9 cellular contexts compared by ENCODE assay signal in the genomic region with DNA sequence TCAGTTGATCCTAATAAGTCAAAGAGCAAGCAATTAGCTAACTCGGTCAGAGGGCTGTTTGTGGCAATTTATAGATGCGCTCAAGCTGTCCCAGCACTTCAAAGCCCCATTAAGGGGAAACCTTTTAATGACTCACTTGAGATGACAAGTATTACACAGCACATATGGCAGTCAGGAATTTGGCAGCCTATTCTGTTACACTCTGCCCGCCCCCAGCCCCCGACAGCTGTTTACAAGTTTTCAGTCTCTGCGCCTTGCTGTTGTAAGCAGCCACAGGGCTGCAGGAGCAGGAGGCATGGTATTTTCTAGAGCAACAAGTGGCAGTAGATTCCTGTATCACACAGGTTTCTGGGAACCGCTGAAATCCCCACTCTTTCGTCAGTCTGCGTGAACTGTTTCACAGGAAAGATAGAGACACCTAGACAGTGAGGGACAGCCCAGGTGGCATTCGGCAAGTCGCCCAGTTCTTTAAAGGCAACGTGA.
A peak's percentile ranks its signal among the peaks of the same experiment; 100 is the strongest.
DNase-seq lines count a peak whose midpoint lies in the region; ATAC-seq, FAIRE-seq and TF ChIP-seq lines count a peak whose summit lies in the region.
"Had no signal": no experiment of that assay in that cellular context is flagged by ENCODE, and none has a peak within 500 bp of the region (broad histone marks: within the 10 kb centered on the region; RNA-seq: fewer than 3 reads in every experiment).

No MANE protein-coding gene starts in this region.

- no peaks in the 10 kb centered on the region for H3K9me1 ChIP-seq in K562 (ENCODE audit: control insufficient read depth, insufficient read depth, low read length)

- H3K4me3 ChIP-seq in K562 (no peak overlapping the region), mammary epithelial cell (replicated peaks in 1 of 3; ENCODE audit: insufficient read depth in 1 of 3, low read depth in 2 of 3, low read length in 3 of 3) (no peak overlapping the region)

- CTCF ChIA-PET in K562 (lab: Yijun Ruan, JAX; ENCODE audit: low intra/inter-chr PET ratio) (no interaction called here), mammary epithelial cell (lab: Charles Lee; ENCODE audit: low non-redundant PET) (no interaction called here)

- no peak overlapping the region for H3K9ac ChIP-seq in K562 (ENCODE audit: insufficient read depth in 1 of 2, low read depth in 2 of 2, low read length in 2 of 2)
- no peak overlapping the region for H3K9ac ChIP-seq in mammary epithelial cell (ENCODE audit: insufficient read depth, low read length)

- H3K36me3 Mint-ChIP-seq in mesothelial cell of epicardium (no peaks in the 10 kb centered on the region), progenitor cell of endocrine pancreas (ENCODE audit: insufficient read depth) (no peaks in the 10 kb centered on the region)
- H3K36me3 Mint-ChIP-seq in activated T-helper 17 cell treated with anti-CD3 and anti-CD28 coated beads, Interleukin-2, amount 50 U/mL, for 72 hours (ENCODE audit: low read depth) = no peaks in the 10 kb centered on the region

- dilution Hi-C loops in mammary epithelial cell (cut with HindIII; ENCODE audit: low sequenced_read_pairs) = no loop called here

- in situ Hi-C loops in K562 (cut with MboI) = no loop called here
- in situ Hi-C loops in mammary epithelial cell (cut with MboI; ENCODE audit: low sequenced_read_pairs in 2 of 2) = no loop called here

- no peaks in the 10 kb centered on the region; the same call in none of the 2 replicates for H4K20me1 ChIP-seq in K562 (replicated peaks; ENCODE audit: control insufficient read depth, insufficient read depth, low read length)
- no peaks in the 10 kb centered on the region for H4K20me1 ChIP-seq in mammary epithelial cell (ENCODE audit: insufficient read depth, low read length)

- H3K4me1 Mint-ChIP-seq in mesothelial cell of epicardium (peaks cover 61% of the 10 kb centered on the region), progenitor cell of endocrine pancreas (ENCODE audit: low read depth) (peaks cover 37% of the 10 kb centered on the region)
- no peaks in the 10 kb centered on the region for H3K4me1 Mint-ChIP-seq in activated T-helper 17 cell treated with anti-CD3 and anti-CD28 coated beads, Interleukin-2, amount 50 U/mL, for 72 hours

- no peaks in the 10 kb centered on the region for H3K9me3 Mint-ChIP-seq in mesothelial cell of epicardium
- no peaks in the 10 kb centered on the region for H3K9me3 Mint-ChIP-seq in activated T-helper 17 cell treated with anti-CD3 and anti-CD28 coated beads, Interleukin-2, amount 50 U/mL, for 72 hours
- H3K9me3 Mint-ChIP-seq in progenitor cell of endocrine pancreas (ENCODE audit: low read depth) = no peaks in the 10 kb centered on the region

- H3K4me2 ChIP-seq in K562 (ENCODE audit: insufficient read depth, low read length) = no peak overlapping the region
- no peak overlapping the region for H3K4me2 ChIP-seq in mammary epithelial cell (ENCODE audit: insufficient read depth, low read depth, low read length)

- POLR2A ChIA-PET in K562 (lab: Yijun Ruan, JAX) = interaction anchor here (1.0 to 1.2 kb wide), 2 partner anchors 10 to 19 kb away, joined by 3 to 5 read pairs; no protein-coding TSS in a partner anchor

- FAIRE-seq in K562 (lab: Jason Lieb, UNC) = no peak

- BruUV-seq in K562 (replicated peaks; lab: Mats Ljungman, UMichigan) (no TSS peak), mammary epithelial cell (replicated peaks; lab: Mats Ljungman, UMichigan) (no TSS peak)

- peaks cover 18 to 29% of the 10 kb centered on the region in 2 experiments for H3K27me3 ChIP-seq in K562 (ENCODE audit: control insufficient read depth in 2 of 2, insufficient read depth in 2 of 2, low read length in 2 of 2)
- H3K27me3 ChIP-seq in mammary epithelial cell (ENCODE audit: insufficient read depth, low read length) = no peaks in the 10 kb centered on the region

- intact Hi-C loops in K562 (cut with micrococcal nuclease) (no loop called here), mammary epithelial cell (cut with micrococcal nuclease) (no loop called here)

- H3K4me3 Mint-ChIP-seq in mesothelial cell of epicardium (no peak overlapping the region), progenitor cell of endocrine pancreas (ENCODE audit: low read depth) (no peak overlapping the region)
- H3K4me3 Mint-ChIP-seq in activated T-helper 17 cell treated with anti-CD3 and anti-CD28 coated beads, Interleukin-2, amount 50 U/mL, for 72 hours = no peak overlapping the region

- H3K27ac ChIP-seq in K562 (ENCODE audit: extremely low read depth, low read depth, low read length) (no peak overlapping the region), mammary epithelial cell (ENCODE audit: insufficient read depth, low read depth, low read length) (no peak overlapping the region)

- H3K27me3 Mint-ChIP-seq in mesothelial cell of epicardium (ENCODE audit: low read depth) (peaks cover 8% of the 10 kb centered on the region), progenitor cell of endocrine pancreas (peaks cover 39% of the 10 kb centered on the region)
- no peaks in the 10 kb centered on the region for H3K27me3 Mint-ChIP-seq in activated T-helper 17 cell treated with anti-CD3 and anti-CD28 coated beads, Interleukin-2, amount 50 U/mL, for 72 hours

- H2AFZ ChIP-seq in K562 (ENCODE audit: low read depth, low read length) (no peak overlapping the region), mammary epithelial cell (ENCODE audit: low read depth, low read length) (no peak overlapping the region)

- TF ChIP-seq CTCF in K562 (IDR thresholded peaks at IDR 0.05 in 2 of 3, conservative IDR thresholded peaks at IDR 0.05 in 1 of 3; ENCODE audit: insufficient read depth in 2 of 3, low read depth in 1 of 3, low read length in 3 of 3) (no peak), mesothelial cell of epicardium (IDR thresholded peaks at IDR 0.05; ENCODE audit: unreplicated experiment) (no peak), progenitor cell of endocrine pancreas (IDR thresholded peaks at IDR 0.05; ENCODE audit: unreplicated experiment) (no peak), mammary epithelial cell (conservative IDR thresholded peaks at IDR 0.05 in 1 of 2, IDR thresholded peaks at IDR 0.05 in 1 of 2; ENCODE audit: extremely low read depth in 1 of 2, insufficient read depth in 1 of 2, low read depth in 1 of 2, low read length in 2 of 2) (no peak)

- no peak for TF ChIP-seq EP300 in K562 (IDR thresholded peaks at IDR 0.05; ENCODE audit: low read length)

- no peak; the same call in 2 of the 3 replicates for ATAC-seq in K562
- ATAC-seq in activated T-helper 17 cell treated with anti-CD3 and anti-CD28 coated beads, Interleukin-2, amount 50 U/mL, for 72 hours (replicated peaks) = no peak

- 7% methylated on average over 11 of the region's 11 CpGs for WGBS in K562 (ENCODE audit: insufficient coverage, low coverage, missing lambda C conversion rate)
- 91% methylated on average over 11 of the region's 11 CpGs for WGBS in mammary epithelial cell (ENCODE audit: low coverage, missing lambda C conversion rate)

- H3K27ac Mint-ChIP-seq in mesothelial cell of epicardium = peak overlapping the region; percentile 61
- H3K27ac Mint-ChIP-seq in activated T-helper 17 cell treated with anti-CD3 and anti-CD28 coated beads, Interleukin-2, amount 50 U/mL, for 72 hours = no peak overlapping the region
- no peak overlapping the region for H3K27ac Mint-ChIP-seq in progenitor cell of endocrine pancreas

- TF ChIP-seq POLR2A in K562 (conservative IDR thresholded peaks at IDR 0.05) = no peak

- H3K36me3 ChIP-seq in K562 (ENCODE audit: control insufficient read depth, insufficient read depth, low read length) (no peaks in the 10 kb centered on the region), mammary epithelial cell (ENCODE audit: insufficient read depth, low read length) (no peaks in the 10 kb centered on the region)

- DNase-seq in DMS 273 (lab: John Stamatoyannopoulos, UW; ENCODE audit: unreplicated experiment) (peak; percentile 97), NCI-H1105 treated with DMSO at 0.1 percent for 48 hours (lab: John Stamatoyannopoulos, UW) (peak; percentile 98), K562 (ENCODE audit: extremely low read depth in 1 of 4, low spot score in 3 of 4) (no peak), mesothelial cell of epicardium (ENCODE audit: low spot score in 2 of 2, unreplicated experiment in 2 of 2) (no peak), progenitor cell of endocrine pancreas (ENCODE audit: low spot score, unreplicated experiment) (no peak), NCI-H1436 treated with DMSO at 0.1 percent for 48 hours (lab: John Stamatoyannopoulos, UW) (no peak), mammary epithelial cell (no peak)
- DNase-seq: cortex of kidney had no signal

- H3K9me3 ChIP-seq in K562 (replicated peaks; ENCODE audit: control insufficient read depth, insufficient read depth, low read depth, low read length) (no peaks in the 10 kb centered on the region), mammary epithelial cell (replicated peaks; ENCODE audit: insufficient read depth, low read length) (no peaks in the 10 kb centered on the region)

- no peaks in the 10 kb centered on the region for H3K79me2 ChIP-seq in K562 (ENCODE audit: control insufficient read depth, insufficient read depth, low read length)
- H3K79me2 ChIP-seq in mammary epithelial cell (ENCODE audit: insufficient read depth, low read length) = no peaks in the 10 kb centered on the region

- TF ChIP-seq RAD21 in K562 (CRISPR knock-in tag; conservative IDR thresholded peaks at IDR 0.05 in 1 of 2, IDR thresholded peaks at IDR 0.05 in 1 of 2) = no peak

- H3K4me1 ChIP-seq in K562 (replicated peaks in 1 of 2; ENCODE audit: control insufficient read depth in 2 of 2, insufficient read depth in 2 of 2, low read length in 2 of 2) = no peaks in the 10 kb centered on the region
- no peaks in the 10 kb centered on the region for H3K4me1 ChIP-seq in mammary epithelial cell (ENCODE audit: insufficient read depth, low read length)

TF ChIP-seq in K562, 482 proteins besides CTCF, POLR2A, EP300 and RAD21:
- TF ChIP-seq, protein P1, sequence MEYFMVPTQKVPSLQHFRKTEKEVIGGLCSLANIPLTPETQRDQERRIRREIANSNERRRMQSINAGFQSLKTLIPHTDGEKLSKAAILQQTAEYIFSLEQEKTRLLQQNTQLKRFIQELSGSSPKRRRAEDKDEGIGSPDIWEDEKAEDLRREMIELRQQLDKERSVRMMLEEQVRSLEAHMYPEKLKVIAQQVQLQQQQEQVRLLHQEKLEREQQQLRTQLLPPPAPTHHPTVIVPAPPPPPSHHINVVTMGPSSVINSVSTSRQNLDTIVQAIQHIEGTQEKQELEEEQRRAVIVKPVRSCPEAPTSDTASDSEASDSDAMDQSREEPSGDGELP (CRISPR knock-in tag; IDR thresholded peaks at IDR 0.05; ENCODE audit: borderline replicate concordance) = peak; percentile 22; the same call in 1 of the 2 replicates
- TF ChIP-seq, protein P2, sequence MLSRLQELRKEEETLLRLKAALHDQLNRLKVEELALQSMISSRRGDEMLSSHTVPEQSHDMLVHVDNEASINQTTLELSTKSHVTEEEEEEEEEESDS (CRISPR knock-in tag; IDR thresholded peaks at IDR 0.05) = no peak
TF ChIP-seq in K562: peak in this region for 1.

Comparison
In these comparisons a context has a peak if more than half of its experiments do, and no peak if none do; other contexts are left out.
1. DNase-seq: peak in DMS 273 (single experiment) and NCI-H1105 treated with DMSO at 0.1 percent for 48 hours (single experiment); none in K562 (0 of 4), mesothelial cell of epicardium (0 of 2), progenitor cell of endocrine pancreas (single experiment), NCI-H1436 treated with DMSO at 0.1 percent for 48 hours (single experiment) and mammary epithelial cell (single experiment).